Comparison of ENCODE assay signal across 8 cellular contexts in the genomic region with DNA sequence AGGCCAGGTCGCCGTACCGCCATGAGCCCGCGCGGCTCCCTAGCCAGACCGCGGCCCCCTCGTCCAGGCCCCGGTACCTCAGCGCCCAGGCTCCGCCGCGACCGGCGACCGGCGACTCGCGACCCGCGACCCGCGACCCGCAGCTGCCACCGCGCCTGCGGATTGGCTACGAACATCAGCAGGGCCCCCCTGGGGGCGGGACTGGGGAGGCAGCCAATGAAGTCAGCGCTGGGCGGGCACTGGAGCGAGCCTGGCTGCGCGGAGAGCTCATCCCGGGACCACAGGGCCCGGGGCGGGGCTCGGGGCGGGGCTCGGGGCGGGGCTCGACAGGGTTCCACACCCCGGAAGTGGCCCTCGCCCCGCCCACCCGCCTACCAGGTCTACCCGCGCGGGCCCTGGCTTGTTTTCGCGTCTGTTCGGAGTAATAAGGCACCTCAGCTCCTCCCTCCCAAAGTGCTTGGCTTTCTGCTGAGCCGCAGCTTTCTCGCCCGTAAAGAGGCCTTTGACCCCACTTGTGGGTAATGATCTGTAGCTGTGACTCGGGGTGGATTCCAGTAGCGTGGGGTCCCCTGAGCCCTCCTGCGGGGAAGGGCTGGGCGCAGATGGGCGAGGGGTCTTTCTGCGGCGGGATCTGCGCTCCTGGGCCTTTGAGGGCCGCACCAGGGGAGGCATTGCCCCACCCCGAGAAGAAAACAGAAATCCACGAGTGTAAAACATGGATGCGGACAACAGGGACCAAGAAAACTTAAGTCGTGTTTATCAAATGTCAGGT. TPM values are rescaled to one million over a fixed set of nuclear protein-coding genes. Genes with fewer than 3 reads are reported as not detected.
DNase-seq lines count a peak whose midpoint lies in the region; ATAC-seq and TF ChIP-seq lines count a peak whose summit lies in the region.

A gene (minus strand): TSS at position 170 of the 772 bp plus-strand sequence. CDS start 1,438 bp downstream, outside the sequence.

- 46% methylated on average over 16 of the region's 69 CpGs for WGBS in right lobe of liver (ENCODE audit: insufficient coverage, low coverage, low lambda C conversion rate, missing lambda C conversion rate)

- peaks cover 3 to 4% of the 10 kb centered on the region in 2 donors for H3K36me3 Mint-ChIP-seq in CD4-positive, alpha-beta memory T cell

- no peaks in the 10 kb centered on the region for H3K27me3 ChIP-seq in CD4-positive, alpha-beta memory T cell (ENCODE audit: insufficient read depth, low read length)
- no peaks in the 10 kb centered on the region for H3K27me3 ChIP-seq in right lobe of liver

- peak within 1 kb of the TSS; percentile 46 for H3K27ac ChIP-seq in CD4-positive, alpha-beta memory T cell (ENCODE audit: low read depth, low read length)
- peak within 1 kb of the TSS; percentile 72 to 85 (median 73) for H3K27ac ChIP-seq in right lobe of liver

- H3K27me3 Mint-ChIP-seq in CD4-positive, alpha-beta memory T cell, result no peaks in the 10 kb centered on the region

- no peaks in the 10 kb centered on the region for H3K9me3 ChIP-seq in CD4-positive, alpha-beta memory T cell (ENCODE audit: control insufficient read depth in 1 of 2, low read length in 2 of 2)
- H3K9me3 ChIP-seq in right lobe of liver, result no peaks in the 10 kb centered on the region

- POLR2A ChIA-PET in CD4-positive, alpha-beta memory T cell (lab: Charles Lee; ENCODE audit: partially characterized antibody), result interaction anchor here (0.6 to 1.9 kb wide), 14 partner anchors 12 to 1561 kb away, joined by 3 to 21 read pairs (median 5); a partner anchor contains a TSS

- H3K4me1 ChIP-seq in CD4-positive, alpha-beta memory T cell (ENCODE audit: insufficient read depth, low read length), result peaks cover 14% of the 10 kb centered on the region
- H3K4me1 ChIP-seq in right lobe of liver, result peaks cover 0 to 14% (median 4%) of the 10 kb centered on the region in 4 donors

- H3K9me3 Mint-ChIP-seq in CD4-positive, alpha-beta memory T cell, result no peaks in the 10 kb centered on the region

- peak within 1 kb of the TSS; percentile 6 to 67 for H3K4me3 ChIP-seq in CD4-positive, alpha-beta memory T cell (ENCODE audit: low read length in 2 of 2)
- H3K4me3 ChIP-seq in right lobe of liver, result peak within 1 kb of the TSS; percentile 87 to 97 (median 96)

- peak; percentile 60 for TF ChIP-seq POLR2A in right lobe of liver (IDR thresholded peaks at IDR 0.05)

- peak within 1 kb of the TSS; percentile 83 to 95 (median 87) for H3K4me3 Mint-ChIP-seq in CD4-positive, alpha-beta memory T cell

- ATAC-seq in GM19455 (IDR thresholded peaks at IDR 0.05; ENCODE audit: unreplicated experiment), result peak; percentile 98
- ATAC-seq in HG03575 (IDR thresholded peaks at IDR 0.05; ENCODE audit: extremely low read depth, insufficient number of reproducible peaks, low FRiP score, unreplicated experiment), result peak; percentile 70
- ATAC-seq in right lobe of liver, result peak; percentile 97 to 99 (median 98)

- intact Hi-C loops in CD4-positive, alpha-beta memory T cell (cut with micrococcal nuclease), result loop anchor here (1.0 to 10.0 kb wide), 7 partner anchors 26 to 1081 kb away; a partner anchor contains a TSS
- intact Hi-C loops in right lobe of liver (cut with DNase I), result no loop called here

- peaks cover 7% of the 10 kb centered on the region for H3K36me3 ChIP-seq in CD4-positive, alpha-beta memory T cell (ENCODE audit: insufficient read depth, low read length)
- peaks cover 0 to 5% (median 0%) of the 10 kb centered on the region in 4 donors for H3K36me3 ChIP-seq in right lobe of liver

- peak within 1 kb of the TSS; percentile 80 to 97 (median 88) for H3K27ac Mint-ChIP-seq in CD4-positive, alpha-beta memory T cell

- peaks cover 12 to 24% (median 16%) of the 10 kb centered on the region in 4 donors for H3K4me1 Mint-ChIP-seq in CD4-positive, alpha-beta memory T cell

- CTCF ChIA-PET in CD4-positive, alpha-beta memory T cell (lab: Charles Lee; ENCODE audit: partially characterized antibody), result interaction anchor here (1.0 to 3.2 kb wide), 6 partner anchors 17 to 478 kb away, joined by 3 to 18 read pairs (median 4); no protein-coding TSS in a partner anchor

- peak; percentile 95 to 97 (median 96) for DNase-seq in CD4-positive, alpha-beta memory T cell
- DNase-seq in NCI-H774 (lab: John Stamatoyannopoulos, UW), result peak; percentile 91
- DNase-seq in activated CD4-positive, alpha-beta T cell treated with anti-CD3 and anti-CD28 coated beads, Interleukin-2, amount 50 U/mL, for 24 hours (ENCODE audit: low read depth in 1 of 2, low spot score in 1 of 2), result peak; percentile 97
- DNase-seq in dermis blood vessel endothelial cell, result peak; percentile 95
- peak; percentile 99 for DNase-seq in right lobe of liver
- peak; percentile 99 for DNase-seq in stimulated activated CD4-positive, alpha-beta T cell treated with anti-CD3 and anti-CD28 coated beads, Interleukin-4, amount 100 ng/mL, for 1 hour

- no peak for TF ChIP-seq CTCF in right lobe of liver (IDR thresholded peaks at IDR 0.05)

RNA-seq across cellular contexts. Expression of the gene that starts here (rescaled TPM):
- 10 to 100 TPM; 18.0 to 19.0 TPM for total RNA-seq in CD4-positive, alpha-beta memory T cell
- 1 to 10 TPM; 4.4 to 6.5 TPM for polyA plus RNA-seq in CD4-positive, alpha-beta memory T cell
- total RNA-seq in dermis blood vessel endothelial cell (8.6 and 9.7 TPM in 2 replicates), right lobe of liver (1 to 10 TPM; 2.8 to 7.0 (median 5.1) TPM)

Comparison
In these comparisons a context has a peak if more than half of its experiments do, and no peak if none do; other contexts are left out.
1. Peak in every context shown above with its lines: DNase-seq, ATAC-seq, H3K4me3 ChIP-seq and H3K27ac ChIP-seq.